ENCODE assay signal across 17 cellular contexts in the genomic region with DNA sequence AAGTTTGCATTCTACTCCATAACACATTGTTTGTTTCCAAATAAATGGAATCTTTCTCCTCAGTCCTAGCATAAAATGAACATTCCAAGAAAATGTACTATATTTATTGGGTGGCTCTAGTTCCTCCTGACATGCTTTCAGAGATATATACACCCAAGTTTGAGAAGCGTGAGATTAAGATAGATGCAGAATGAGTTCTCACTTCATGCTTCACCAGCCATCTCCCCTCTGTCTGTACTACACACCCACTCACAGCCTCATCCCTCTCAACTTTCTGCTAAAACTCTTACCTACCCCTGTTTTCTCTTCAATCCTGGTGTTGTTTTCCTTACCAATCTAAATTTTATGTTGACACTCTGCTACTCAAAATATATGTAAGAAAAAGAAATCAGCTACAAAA.
"Had no signal": no experiment of that assay in that cellular context is flagged by ENCODE, and none has a peak within 500 bp of the region (broad histone marks: within the 10 kb centered on the region; RNA-seq: fewer than 3 reads in every experiment).

No MANE protein-coding gene starts in this region.

- H3K27ac Mint-ChIP-seq: activated naive CD8-positive, alpha-beta T cell treated with anti-CD3 and anti-CD28 coated beads, Interleukin-2, amount 10 ng/mL, durations not matched to agents 7 days and 5 days; endodermal cell; memory B cell; natural killer cell; stimulated activated naive CD8-positive, alpha-beta T cell treated with anti-CD3 and anti-CD28 coated beads, Interleukin-15, Interleukin-2, amounts not matched to agents 100 ng/mL and 50 ng/mL, for 24 hours had no signal

- H3K4me1 Mint-ChIP-seq: activated naive CD8-positive, alpha-beta T cell treated with anti-CD3 and anti-CD28 coated beads, Interleukin-2, amount 10 ng/mL, durations not matched to agents 7 days and 5 days; memory B cell; natural killer cell had no signal

- H3K27me3 ChIP-seq: dorsolateral prefrontal cortex, testis had no signal

- DNase-seq: activated CD4-positive, CD25-positive, alpha-beta regulatory T cell; activated naive CD4-positive, alpha-beta T cell; activated naive CD8-positive, alpha-beta T cell treated with anti-CD3 and anti-CD28 coated beads, Interleukin-2, amount 10 ng/mL, durations not matched to agents 7 days and 5 days; activated T-cell treated with anti-CD3 and anti-CD28 coated beads for 4 hours; anterior cingulate cortex; dorsolateral prefrontal cortex; endodermal cell; erythroblast; left ventricle myocardium inferior; natural killer cell; occipital lobe; right cardiac atrium; SW 1271; testis had no signal

- H3K9me3 Mint-ChIP-seq: natural killer cell had no signal

- H3K36me3 Mint-ChIP-seq: natural killer cell had no signal

- H3K9me3 ChIP-seq: prostate gland, testis had no signal

- H3K27me3 Mint-ChIP-seq: memory B cell; stimulated activated naive CD8-positive, alpha-beta T cell treated with anti-CD3 and anti-CD28 coated beads, Interleukin-15, Interleukin-2, amounts not matched to agents 100 ng/mL and 50 ng/mL, for 24 hours had no signal

- H3K4me1 ChIP-seq: prostate gland had no signal

- H3K4me3 ChIP-seq: dorsolateral prefrontal cortex, left ventricle myocardium inferior, prostate gland, testis had no signal

- H3K36me3 ChIP-seq: left ventricle myocardium inferior, prostate gland had no signal

- H3K27ac ChIP-seq: dorsolateral prefrontal cortex, left ventricle myocardium inferior, prostate gland had no signal

- ATAC-seq: natural killer cell had no signal

- H3K4me3 Mint-ChIP-seq: activated naive CD8-positive, alpha-beta T cell treated with anti-CD3 and anti-CD28 coated beads, Interleukin-2, amount 10 ng/mL, durations not matched to agents 7 days and 5 days; endodermal cell; memory B cell; natural killer cell; stimulated activated naive CD8-positive, alpha-beta T cell treated with anti-CD3 and anti-CD28 coated beads, Interleukin-15, Interleukin-2, amounts not matched to agents 100 ng/mL and 50 ng/mL, for 24 hours had no signal
